11 cellular contexts compared by ENCODE assay signal in genomic region chr12:2053675-2054070, GRCh38. TPM values are rescaled to one million over a fixed set of nuclear protein-coding genes. Genes with fewer than 3 reads are reported as not detected.
DNase-seq lines count a peak whose midpoint lies in the region; ATAC-seq and TF ChIP-seq lines count a peak whose summit lies in the region.
"Had no signal": no experiment of that assay in that cellular context is flagged by ENCODE, and none has a peak within 500 bp of the region (broad histone marks: within the 10 kb centered on the region; RNA-seq: fewer than 3 reads in every experiment).

No MANE protein-coding gene starts in this region.

- H4K20me1 ChIP-seq in SK-N-SH (ENCODE audit: insufficient read depth), result no peaks in the 10 kb centered on the region

- 0 out of 2 replicates have a peak, but pooled peaks cover 6% of the 10 kb centered on the region for H3K79me2 ChIP-seq in SK-N-SH (ENCODE audit: insufficient read depth)

- H3K4me1 ChIP-seq in SK-N-SH (ENCODE audit: control insufficient read depth in 1 of 2, insufficient read depth in 2 of 2, low read depth in 1 of 2, low read length in 1 of 2) (peaks cover 0 to 37% of the 10 kb centered on the region in 2 experiments; a peak in 1 of 4 replicates), lung (ENCODE audit: control insufficient read depth in 2 of 2, insufficient read depth in 2 of 2, low read length in 2 of 2) (peaks cover 4% of the 10 kb centered on the region in 2 donors), upper lobe of right lung (peaks cover 13% of the 10 kb centered on the region), foreskin keratinocyte (no peaks in the 10 kb centered on the region)

- no peaks in the 10 kb centered on the region for H3K9me2 ChIP-seq in SK-N-SH

- TF ChIP-seq CTCF in SK-N-SH (IDR thresholded peaks at IDR 0.05), result no peak
- no peak for TF ChIP-seq CTCF in lung (IDR thresholded peaks at IDR 0.05; ENCODE audit: control extremely low read depth, extremely low read depth)
- TF ChIP-seq CTCF in upper lobe of right lung (IDR thresholded peaks at IDR 0.05), result no peak
- TF ChIP-seq CTCF in foreskin keratinocyte (conservative IDR thresholded peaks at IDR 0.05), result no peak

- H3K4me2 ChIP-seq in SK-N-SH, result peak overlapping the region; percentile 94

- WGBS in SK-N-SH (ENCODE audit: low lambda C conversion rate), result 0% methylated on average over 4 of the region's 60 CpGs
- WGBS in lung, 2 donors, result 1% methylated on average over 46 to 60 of the region's 60 CpGs

- POLR2A ChIA-PET in SK-N-SH (lab: Yijun Ruan, JAX), result interaction anchor here (1.8 kb wide), 1 partner anchor 50 kb away, joined by 6 read pairs; the partner anchor contains the start of gene DCP1B

- TF ChIP-seq EP300 in SK-N-SH (IDR thresholded peaks at IDR 0.05; ENCODE audit: borderline replicate concordance in 1 of 2, low read depth in 1 of 2, low read length in 1 of 2), result no peak

- H3K9me3 ChIP-seq in SK-N-SH, result no peaks in the 10 kb centered on the region
- H3K9me3 ChIP-seq in lung (ENCODE audit: control insufficient read depth in 2 of 2, insufficient read depth in 1 of 2, low read length in 1 of 2), result no peaks in the 10 kb centered on the region
- H3K9me3 ChIP-seq in upper lobe of right lung, result no peaks in the 10 kb centered on the region

- H3K27ac ChIP-seq in SK-N-SH (ENCODE audit: low read depth in 2 of 2, low read length in 1 of 2) (peak overlapping the region in 1 of 2 experiments; percentile 86; a peak in 2 of 4 replicates), cingulate gyrus (ENCODE audit: low read depth, low read length) (peak overlapping the region; percentile 60), lung (ENCODE audit: low read depth in 1 of 2, low read length in 1 of 2) (peak overlapping the region in 1 of 2 donors; percentile 82), upper lobe of right lung (peak overlapping the region; percentile 65), foreskin keratinocyte (no peak overlapping the region)
- H3K27ac ChIP-seq: C4-2B had no signal

- intact Hi-C loops in upper lobe of right lung (cut with DNase I), result loop anchor here (10.0 kb wide), 1 partner anchor 531 kb away; no protein-coding TSS in a partner anchor

- H3K27me3 ChIP-seq in SK-N-SH (ENCODE audit: insufficient read depth) (no peaks in the 10 kb centered on the region; the same call in 1 of the 2 replicates), lung (ENCODE audit: control insufficient read depth, insufficient read depth) (peaks cover 13% of the 10 kb centered on the region), upper lobe of right lung (peaks cover 43% of the 10 kb centered on the region), foreskin keratinocyte (peaks cover 94% of the 10 kb centered on the region)

- ATAC-seq in SK-N-SH treated with all-trans-retinoic acid at 6 μM for 48 hours (no peak; the same call in 2 of the 3 replicates), lung (ENCODE audit: insufficient read depth, low FRiP score) (no peak), upper lobe of right lung (no peak), foreskin keratinocyte (no peak)

- H3K4me3 ChIP-seq in SK-N-SH (ENCODE audit: low read depth in 2 of 2, low read length in 1 of 2), result peak overlapping the region; percentile 82 to 93
- peak overlapping the region; percentile 55 for H3K4me3 ChIP-seq in lung
- peak overlapping the region; percentile 55 for H3K4me3 ChIP-seq in upper lobe of right lung

- H3K9ac ChIP-seq in SK-N-SH, result peak overlapping the region; percentile 69; the same call in 1 of the 2 replicates

- no peak for TF ChIP-seq RAD21 in SK-N-SH (IDR thresholded peaks at IDR 0.05; ENCODE audit: low read length)

- H3F3A ChIP-seq in SK-N-SH (replicated peaks; ENCODE audit: insufficient read depth), result no peaks in the 10 kb centered on the region

- CTCF ChIA-PET in SK-N-SH (lab: Yijun Ruan, JAX), result interaction anchor here (1.3 to 8.4 kb wide), 4 partner anchors 11 to 530 kb away, joined by 3 to 150 read pairs (median 5); no protein-coding TSS in a partner anchor

- peak overlapping the region; percentile 83; the same call in 1 of the 2 replicates for H2AFZ ChIP-seq in SK-N-SH (ENCODE audit: low read depth)

- DNase-seq in SK-N-SH (peak; percentile 81), lung (ENCODE audit: low spot score) (no peak), upper lobe of right lung (no peak), activated T-cell treated with anti-CD3 and anti-CD28 coated beads for 4 hours (no peak), foreskin keratinocyte (no peak), UCSD-AML1 (lab: John Stamatoyannopoulos, UW; ENCODE audit: unreplicated experiment) (no peak)
- DNase-seq: stimulated activated CD4-positive, alpha-beta T cell treated with anti-CD3 and anti-CD28 coated beads, Interleukin-12 subunit alpha, Interleukin-12 subunit beta, amount 100 ng/mL, for 4 hours had no signal

- H3K36me3 ChIP-seq in SK-N-SH (replicated peaks in 1 of 2; ENCODE audit: control insufficient read depth in 1 of 2, insufficient read depth in 2 of 2, low read length in 1 of 2), result no peaks in the 10 kb centered on the region
- no peaks in the 10 kb centered on the region for H3K36me3 ChIP-seq in lung (ENCODE audit: control insufficient read depth in 2 of 2, insufficient read depth in 2 of 2, low read length in 2 of 2)
- no peaks in the 10 kb centered on the region for H3K36me3 ChIP-seq in upper lobe of right lung

TF ChIP-seq in SK-N-SH, 30 proteins besides CTCF, POLR2A, EP300 and RAD21 (continues in another document):
- no peak for TF ChIP-seq POLR2AphosphoS5 (IDR thresholded peaks at IDR 0.05; ENCODE audit: low read depth, low read length)
- no peak for TF ChIP-seq SMC3 (IDR thresholded peaks at IDR 0.05; ENCODE audit: low read depth, low read length)
- TF ChIP-seq USF2 (IDR thresholded peaks at IDR 0.05; ENCODE audit: borderline replicate concordance, low read depth, low read length), result no peak
- TF ChIP-seq RCOR1 (IDR thresholded peaks at IDR 0.05; ENCODE audit: low read length), result no peak
- TF ChIP-seq MAX (IDR thresholded peaks at IDR 0.05; ENCODE audit: low read depth), result no peak
- TF ChIP-seq PBX3 (IDR thresholded peaks at IDR 0.05), result no peak

TF ChIP-seq in SK-N-SH treated with all-trans-retinoic acid at 6 μM for 48 hours, 23 proteins besides CTCF, POLR2A, EP300 and RAD21:
- TF ChIP-seq PATZ1 (CRISPR knock-in tag; IDR thresholded peaks at IDR 0.05; ENCODE audit: borderline replicate concordance) (no peak), ZC3H10 (CRISPR knock-in tag; IDR thresholded peaks at IDR 0.05) (no peak)

RNA-seq across cellular contexts. Expression of gene CACNA1C, which starts 0.9 kb away (rescaled TPM):
- 1.5 and 1.6 TPM in 2 replicates for polyA plus RNA-seq in SK-N-SH (2012; rRNA removed)
- 0.68 and 1.6 TPM in 2 replicates for polyA plus RNA-seq in SK-N-SH (2012; cell fraction: cytosol; rRNA removed)
- polyA plus RNA-seq in SK-N-SH (2012; cell fraction: nucleus; rRNA removed), result 7.6 and 7.9 TPM in 2 replicates
- 10 to 100 TPM; 11.7 to 17.5 TPM for total RNA-seq in lung
- polyA plus RNA-seq in lung, result 1 to 10 TPM; 3.2 to 3.4 TPM
- 15.6 TPM for total RNA-seq in upper lobe of right lung
- total RNA-seq in foreskin keratinocyte, result not detected in 2 replicates
- not detected in 2 replicates for polyA plus RNA-seq in foreskin keratinocyte
- total RNA-seq: epithelial cell of proximal tubule had no signal

RNA-seq across cellular contexts. Expression of gene DCP1B, which starts 49.4 kb away (rescaled TPM):
- polyA plus RNA-seq in SK-N-SH (2012; rRNA removed) (18.8 and 23.2 TPM in 2 replicates), lung (1 to 10 TPM; 4.2 to 6.4 TPM), foreskin keratinocyte (6.6 and 6.8 TPM in 2 replicates)
- polyA plus RNA-seq in SK-N-SH (2012; cell fraction: cytosol; rRNA removed), result 15.7 and 18.5 TPM in 2 replicates
- 17.7 and 23.4 TPM in 2 replicates for polyA plus RNA-seq in SK-N-SH (2012; cell fraction: nucleus; rRNA removed)
- total RNA-seq in lung (10 to 100 TPM; 11.0 to 13.2 TPM), upper lobe of right lung (12.8 TPM), foreskin keratinocyte (7.4 and 7.9 TPM in 2 replicates)

Comparison
In these comparisons a context has a peak if more than half of its experiments do, and no peak if none do; other contexts are left out.
1. RNA of gene CACNA1C, which starts 0.9 kb away (total RNA-seq): 11.7 to 17.5 TPM in lung and 15.6 TPM in upper lobe of right lung (single experiment); not detected in foreskin keratinocyte; every median in the first group is over 10 times any median in the second.
2. Peak in every context shown above with its lines, with median percentiles within 50 percentile points of each other: H3K4me3 ChIP-seq.